ENCODE assay signal across 27 cellular contexts in genomic region chr12:53803194-53803593, GRCh38. TPM values are rescaled to one million over a fixed set of nuclear protein-coding genes. Genes with fewer than 3 reads are reported as not detected.
"Had no signal": no experiment of that assay in that cellular context is flagged by ENCODE, and none has a peak within 500 bp of the region (broad histone marks: within the 10 kb centered on the region; RNA-seq: fewer than 3 reads in every experiment).

No MANE protein-coding gene starts in this region.

- H3K4me3 ChIP-seq: adrenal gland, breast epithelium, MG63 had no signal

- H3K4me3 Mint-ChIP-seq: activated CD4-positive, alpha-beta memory T cell treated with anti-CD3 and anti-CD28 coated beads, Interleukin-2, amount 10 ng/mL, durations not matched to agents 7 days and 5 days; activated CD4-positive, alpha-beta T cell treated with anti-CD3 and anti-CD28 coated beads, Interleukin-2, amount 10 ng/mL, durations not matched to agents 7 days and 5 days; activated naive CD8-positive, alpha-beta T cell treated with anti-CD3 and anti-CD28 coated beads, Interleukin-2, amount 10 ng/mL, durations not matched to agents 7 days and 5 days; activated T-cell treated with anti-CD3 and anti-CD28 coated beads, Interleukin-2, amount 50 U/mL, for 72 hours; T-helper 17 cell had no signal

- H3K36me3 ChIP-seq: adrenal gland, breast epithelium, MG63 had no signal

- H3K4me1 Mint-ChIP-seq: activated CD4-positive, alpha-beta memory T cell treated with anti-CD3 and anti-CD28 coated beads, Interleukin-2, amount 10 ng/mL, durations not matched to agents 7 days and 5 days; activated CD4-positive, alpha-beta T cell treated with anti-CD3 and anti-CD28 coated beads, Interleukin-2, amount 10 ng/mL, durations not matched to agents 7 days and 5 days; activated naive CD8-positive, alpha-beta T cell treated with anti-CD3 and anti-CD28 coated beads, Interleukin-2, amount 10 ng/mL, durations not matched to agents 7 days and 5 days had no signal

- H3K27ac ChIP-seq: adrenal gland, KMS-11 had no signal

- ATAC-seq: activated T-cell treated with anti-CD3 and anti-CD28 coated beads, Interleukin-2, amount 50 U/mL, for 72 hours; T-helper 17 cell had no signal

- H3K27me3 ChIP-seq: breast epithelium, MG63 had no signal

- H3K9me3 Mint-ChIP-seq: activated CD4-positive, alpha-beta memory T cell treated with anti-CD3 and anti-CD28 coated beads, Interleukin-2, amount 10 ng/mL, durations not matched to agents 7 days and 5 days; activated CD4-positive, alpha-beta T cell treated with anti-CD3 and anti-CD28 coated beads, Interleukin-2, amount 10 ng/mL, durations not matched to agents 7 days and 5 days; activated naive CD8-positive, alpha-beta T cell treated with anti-CD3 and anti-CD28 coated beads, Interleukin-2, amount 10 ng/mL, durations not matched to agents 7 days and 5 days; activated T-cell treated with anti-CD3 and anti-CD28 coated beads, Interleukin-2, amount 50 U/mL, for 72 hours had no signal

- H3K27ac Mint-ChIP-seq: activated CD4-positive, alpha-beta memory T cell treated with anti-CD3 and anti-CD28 coated beads, Interleukin-2, amount 10 ng/mL, durations not matched to agents 7 days and 5 days; activated naive CD8-positive, alpha-beta T cell treated with anti-CD3 and anti-CD28 coated beads, Interleukin-2, amount 10 ng/mL, durations not matched to agents 7 days and 5 days; activated T-cell treated with anti-CD3 and anti-CD28 coated beads, Interleukin-2, amount 50 U/mL, for 72 hours; T-helper 17 cell had no signal

- DNase-seq: activated CD4-positive, alpha-beta memory T cell treated with anti-CD3 and anti-CD28 coated beads, Interleukin-2, amount 10 ng/mL, durations not matched to agents 7 days and 5 days; activated CD4-positive, alpha-beta T cell treated with anti-CD3 and anti-CD28 coated beads, Interleukin-2, amount 10 ng/mL, durations not matched to agents 7 days and 5 days; activated CD4-positive, CD25-positive, alpha-beta regulatory T cell; activated naive CD4-positive, alpha-beta T cell treated with anti-CD3 and anti-CD28 coated beads, Interleukin-2, amount 50 U/mL, for 16 hours; activated naive CD8-positive, alpha-beta T cell treated with anti-CD3 and anti-CD28 coated beads, Interleukin-2, amount 10 ng/mL, durations not matched to agents 7 days and 5 days; activated T-cell treated with anti-CD3 and anti-CD28 coated beads, Interleukin-2, amount 50 U/mL, for 72 hours; adrenal gland; anterior cingulate cortex; central memory CD4-positive, alpha-beta T cell; MG63; MV-4-11; NCI-H1092 treated with DMSO at 0.1 percent for 48 hours; NCI-H1417 treated with DMSO at 0.1 percent for 48 hours; NCI-H1694; NCI-H2029; NCI-H2107; NCI-H2171 treated with DMSO at 0.1 percent for 48 hours; NCI-H510A treated with DMSO at 0.1 percent for 48 hours; NCI-H69; NK-92 treated with Interleukin-12 subunit alpha and Interleukin-12 subunit beta, amount 100 ng/mL, for 24 hours; SHP77 treated with DMSO at 0.1 percent for 48 hours; T-helper 17 cell; T-helper 9 cell had no signal

- H3K36me3 Mint-ChIP-seq: activated naive CD8-positive, alpha-beta T cell treated with anti-CD3 and anti-CD28 coated beads, Interleukin-2, amount 10 ng/mL, durations not matched to agents 7 days and 5 days had no signal

- H3K4me1 ChIP-seq: adrenal gland had no signal

- H3K9me3 ChIP-seq: adrenal gland, breast epithelium, MG63 had no signal

RNA-seq across cellular contexts. Expression of gene CISTR, which starts 51.4 kb away (rescaled TPM):
- total RNA-seq: activated CD4-positive, alpha-beta memory T cell treated with anti-CD3 and anti-CD28 coated beads, Interleukin-2, amount 10 ng/mL, durations not matched to agents 7 days and 5 days; activated CD4-positive, alpha-beta T cell treated with anti-CD3 and anti-CD28 coated beads, Interleukin-2, amount 10 ng/mL, durations not matched to agents 7 days and 5 days; activated CD8-positive, alpha-beta memory T cell treated with anti-CD3 and anti-CD28 coated beads for 36 hours; activated naive CD8-positive, alpha-beta T cell treated with anti-CD3 and anti-CD28 coated beads, Interleukin-2, amount 10 ng/mL, durations not matched to agents 7 days and 5 days; activated T-cell treated with anti-CD3 and anti-CD28 coated beads, Interleukin-2, amount 50 U/mL, for 72 hours; adrenal gland; breast epithelium; chondrocyte; T-helper 17 cell had no signal
- polyA plus RNA-seq: adrenal gland had no signal
